In the genomic region with DNA sequence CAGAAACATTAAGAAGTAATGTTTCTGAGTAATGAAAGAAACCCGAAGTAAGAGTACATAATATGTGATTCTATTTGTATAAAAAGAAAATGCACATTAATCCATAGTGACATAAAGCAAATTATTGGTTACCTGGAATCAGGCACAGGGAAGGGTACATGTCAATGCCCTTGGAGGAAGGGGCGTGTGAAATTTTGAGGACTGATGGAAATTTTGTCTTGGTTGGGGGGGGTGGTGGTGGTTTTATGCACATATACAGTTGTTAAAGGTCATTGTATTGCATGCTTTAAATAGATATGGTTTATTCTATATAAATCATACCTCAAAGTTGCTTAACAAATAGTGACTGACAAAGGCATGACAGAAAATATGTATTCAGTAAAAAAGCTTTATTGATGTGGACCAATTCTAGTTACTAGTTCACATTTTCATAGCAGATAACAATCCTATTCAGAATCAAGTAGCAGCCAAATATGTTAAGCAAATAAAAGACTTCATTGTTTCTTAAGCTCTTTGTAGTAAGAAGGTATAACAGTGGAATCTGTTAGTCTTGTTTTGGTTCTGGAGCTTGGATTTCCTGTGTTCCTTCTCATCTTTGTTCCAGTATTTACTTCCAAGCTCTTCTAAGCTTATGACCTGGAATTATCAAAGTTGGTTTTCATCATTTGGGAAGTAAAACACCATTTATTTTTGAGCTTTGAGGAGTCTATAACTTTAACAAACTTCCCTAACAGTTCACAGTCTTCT, we compare ENCODE assay signal across 19 cellular contexts. TPM values are rescaled to one million over a fixed set of nuclear protein-coding genes. Genes with fewer than 3 reads are reported as not detected.
A peak's percentile ranks its signal among the peaks of the same experiment; 100 is the strongest.
DNase-seq lines count a peak whose midpoint lies in the region; ATAC-seq, FAIRE-seq and TF ChIP-seq lines count a peak whose summit lies in the region.
"Had no signal": no experiment of that assay in that cellular context is flagged by ENCODE, and none has a peak within 500 bp of the region (broad histone marks: within the 10 kb centered on the region; RNA-seq: fewer than 3 reads in every experiment).

No MANE protein-coding gene starts in this region.

- peaks cover 27% of the 10 kb centered on the region for H3K4me1 ChIP-seq in HepG2 (ENCODE audit: insufficient read depth, low read length)
- peaks cover 0 to 45% (median 8%) of the 10 kb centered on the region in 4 donors for H3K4me1 ChIP-seq in right lobe of liver
- peaks cover 39% of the 10 kb centered on the region for H3K4me1 ChIP-seq in RWPE2 (ENCODE audit: insufficient read depth, poor library complexity, severe bottlenecking)
- H3K4me1 ChIP-seq in smooth muscle cell (ENCODE audit: low read depth): peaks cover 3% of the 10 kb centered on the region
- peaks cover 7 to 16% of the 10 kb centered on the region in 2 donors for H3K4me1 ChIP-seq in kidney (ENCODE audit: control insufficient read depth in 1 of 2, insufficient read depth in 1 of 2, low read depth in 1 of 2, low read length in 2 of 2)

- TF ChIP-seq POLR2A in HepG2 (IDR thresholded peaks at IDR 0.05; ENCODE audit: insufficient read depth in 1 of 2, low read depth in 2 of 2, low read length in 2 of 2) (no peak), right lobe of liver (IDR thresholded peaks at IDR 0.05) (no peak)

- H3F3A ChIP-seq in smooth muscle cell (ENCODE audit: low read depth): no peaks in the 10 kb centered on the region

- no TSS peak for BruUV-seq in HepG2 (replicated peaks; lab: Mats Ljungman, UMichigan)

- H2AFZ ChIP-seq in HepG2 (ENCODE audit: low read length) (no peak overlapping the region), smooth muscle cell (ENCODE audit: low read depth) (no peak overlapping the region)

- TF ChIP-seq EP300 in HepG2 (IDR thresholded peaks at IDR 0.05; ENCODE audit: low read depth in 2 of 2, low read length in 2 of 2) (no peak), HepG2 (CRISPR knock-in tag; IDR thresholded peaks at IDR 0.05; ENCODE audit: borderline replicate concordance) (no peak)

- H3K27ac ChIP-seq in HepG2 (ENCODE audit: extremely low read length, insufficient read depth, low read length) (no peak overlapping the region), right lobe of liver (no peak overlapping the region), RWPE2 (ENCODE audit: poor library complexity, severe bottlenecking) (peak overlapping the region; percentile 2), smooth muscle cell (ENCODE audit: low read depth) (no peak overlapping the region), kidney (ENCODE audit: low read depth in 2 of 2, low read length in 2 of 2) (no peak overlapping the region)
- H3K27ac ChIP-seq: SK-N-MC had no signal

- H3K27me3 ChIP-seq in HepG2 (ENCODE audit: control insufficient read depth in 1 of 2, insufficient read depth in 2 of 2, low read length in 2 of 2) (no peaks in the 10 kb centered on the region), right lobe of liver (no peaks in the 10 kb centered on the region), RWPE2 (ENCODE audit: insufficient read depth, poor library complexity, severe bottlenecking) (no peaks in the 10 kb centered on the region), smooth muscle cell (ENCODE audit: low read depth) (no peaks in the 10 kb centered on the region)

- ATAC-seq in HepG2: no peak
- ATAC-seq in right lobe of liver: no peak
- ATAC-seq in RWPE2 (ENCODE audit: low read depth): no peak
- ATAC-seq in memory B cell (ENCODE audit: low read depth): no peak
- no peak for ATAC-seq in HG03045 (IDR thresholded peaks at IDR 0.05; ENCODE audit: unreplicated experiment)

- H3K4me2 ChIP-seq in HepG2 (ENCODE audit: low read depth, low read length) (no peak overlapping the region), smooth muscle cell (peak overlapping the region; percentile 20)

- TF ChIP-seq RAD21 in HepG2 (CRISPR knock-in tag; IDR thresholded peaks at IDR 0.05): no peak

- no peak overlapping the region for H3K4me3 Mint-ChIP-seq in memory B cell
- H3K4me3 Mint-ChIP-seq: B cell; CD4-positive, alpha-beta T cell; H9 had no signal

- POLR2A ChIA-PET in HepG2 (lab: Yijun Ruan, JAX): interaction anchor here (1.3 kb wide), 1 partner anchor 14 kb away, joined by 9 read pairs; a partner anchor contains a TSS

- H3K9me3 ChIP-seq in HepG2 (ENCODE audit: low read length) (peaks cover 4% of the 10 kb centered on the region; the same call in 1 of the 2 replicates), right lobe of liver (no peaks in the 10 kb centered on the region), RWPE2 (ENCODE audit: severe bottlenecking) (no peaks in the 10 kb centered on the region), smooth muscle cell (replicated peaks; ENCODE audit: low read depth) (no peaks in the 10 kb centered on the region), kidney (ENCODE audit: control insufficient read depth in 1 of 2, low read length in 2 of 2) (no peaks in the 10 kb centered on the region)

- no peaks in the 10 kb centered on the region for H3K9me3 Mint-ChIP-seq in memory B cell
- H3K9me3 Mint-ChIP-seq: CD4-positive, alpha-beta T cell; H9 had no signal

- H3K79me2 ChIP-seq in HepG2 (ENCODE audit: insufficient read depth, low read length): peaks cover 100% of the 10 kb centered on the region
- H3K79me2 ChIP-seq in smooth muscle cell (ENCODE audit: low read depth): peaks cover 100% of the 10 kb centered on the region

- FAIRE-seq in HepG2 (lab: Jason Lieb, UNC): no peak
- no peak for FAIRE-seq in kidney (lab: Jason Lieb, UNC)

- H3K27ac Mint-ChIP-seq in memory B cell: peak overlapping the region; percentile 49
- H3K27ac Mint-ChIP-seq: B cell; CD4-positive, alpha-beta T cell; H9 had no signal

- H4K20me1 ChIP-seq in HepG2 (ENCODE audit: insufficient read depth, low read length) (peaks cover 66% of the 10 kb centered on the region), smooth muscle cell (ENCODE audit: low read depth) (peaks cover 100% of the 10 kb centered on the region)

- WGBS in HepG2 (ENCODE audit: low lambda C conversion rate): 98% methylated on average over 2 of the region's 2 CpGs
- WGBS in right lobe of liver (ENCODE audit: insufficient coverage, low coverage, low lambda C conversion rate, missing lambda C conversion rate): 100% methylated on average over 2 of the region's 2 CpGs
- 96% methylated on average over 2 of the region's 2 CpGs for WGBS in smooth muscle cell (ENCODE audit: low lambda C conversion rate)

- intact Hi-C loops in HepG2 (cut with micrococcal nuclease; ENCODE audit: unreplicated experiment) (no loop called here), right lobe of liver (cut with DNase I) (no loop called here), kidney (cut with DNase I) (no loop called here)

- H3K4me1 Mint-ChIP-seq in memory B cell: peaks cover 51% of the 10 kb centered on the region

- CTCF ChIA-PET in HepG2 (lab: Yijun Ruan, JAX; ENCODE audit: low intra/inter-chr PET ratio, low total read pairs): no interaction called here

- H3K36me3 ChIP-seq in HepG2 (replicated peaks in 1 of 2; ENCODE audit: control insufficient read depth in 1 of 2, insufficient read depth in 2 of 2, low read length in 2 of 2) (peaks cover 0 to 6% of the 10 kb centered on the region in 2 experiments; a peak in 1 of 5 replicates), right lobe of liver (no peaks in the 10 kb centered on the region), RWPE2 (ENCODE audit: low read depth) (peaks cover 55% of the 10 kb centered on the region), smooth muscle cell (ENCODE audit: low read depth) (no peaks in the 10 kb centered on the region), kidney (ENCODE audit: control insufficient read depth in 1 of 2, insufficient read depth in 2 of 2, low read length in 2 of 2) (peaks cover 0 to 2% of the 10 kb centered on the region in 2 donors)

- H3K36me3 Mint-ChIP-seq in memory B cell: peaks cover 13% of the 10 kb centered on the region

- in situ Hi-C loops in HepG2 (cut with HindIII; ENCODE audit: extremely low pct_ligation_motif_present, low pct_unique_long_range_greater_than_20kb) (no loop called here), GM13977 (cut with MboI; ENCODE audit: low pct_unique_long_range_greater_than_20kb, low sequenced_read_pairs, unreplicated experiment) (no loop called here)

- H3K9ac ChIP-seq in HepG2 (ENCODE audit: insufficient read depth, low read depth, low read length): no peak overlapping the region
- H3K9ac ChIP-seq in smooth muscle cell (ENCODE audit: low read depth): no peak overlapping the region
- no peak overlapping the region for H3K9ac ChIP-seq in kidney (ENCODE audit: low read length in 2 of 2)

- H3K27me3 Mint-ChIP-seq in memory B cell: no peaks in the 10 kb centered on the region
- H3K27me3 Mint-ChIP-seq: B cell; CD4-positive, alpha-beta T cell had no signal

- TF ChIP-seq CTCF in HepG2 (CRISPR knock-in tag; IDR thresholded peaks at IDR 0.05) (no peak), right lobe of liver (IDR thresholded peaks at IDR 0.05) (no peak), RWPE2 (IDR thresholded peaks at IDR 0.05; ENCODE audit: poor library complexity, severe bottlenecking) (no peak), smooth muscle cell (IDR thresholded peaks at IDR 0.05; ENCODE audit: borderline replicate concordance, insufficient read depth, poor library complexity, severe bottlenecking) (no peak), GM13977 (IDR thresholded peaks at IDR 0.05; ENCODE audit: extremely low read depth, insufficient read depth, missing control alignments) (no peak), kidney (IDR thresholded peaks at IDR 0.05; ENCODE audit: borderline replicate concordance, extremely low read depth, insufficient read depth) (no peak)

- H3K4me3 ChIP-seq in HepG2 (replicated peaks in 1 of 3; ENCODE audit: insufficient read depth in 1 of 3, low read depth in 2 of 3, low read length in 3 of 3) (no peak overlapping the region), right lobe of liver (no peak overlapping the region), RWPE2 (ENCODE audit: severe bottlenecking) (no peak overlapping the region), smooth muscle cell (no peak overlapping the region), kidney (ENCODE audit: low read length in 2 of 2) (no peak overlapping the region)
- H3K4me3 ChIP-seq: SK-N-MC had no signal

- DNase-seq in HepG2 (ENCODE audit: low spot score) (no peak), right lobe of liver (no peak), RWPE2 (ENCODE audit: low spot score) (no peak), memory B cell (ENCODE audit: low spot score in 2 of 2) (no peak), smooth muscle cell (lab: John Stamatoyannopoulos, UW; ENCODE audit: unreplicated experiment) (no peak), GM13977 (ENCODE audit: low spot score) (no peak), kidney (no peak)
- DNase-seq: ACHN; Calu3; CD4-positive, alpha-beta T cell; DMS53; H9; KBM-7; NCI-H1105; NCI-H1694; NCI-H524 had no signal

RNA-seq across cellular contexts. Expression of a gene that starts 15.1 kb away (rescaled TPM):
- total RNA-seq in HepG2 (2016; rRNA removed; fragmentation: Illumina TruSeq; extraction: Trizol) (51.7 and 68.9 TPM in 2 replicates), right lobe of liver (10 to 100 TPM; 22.7 to 57.5 (median 27.2) TPM), smooth muscle cell (103 and 113 TPM in 2 replicates), kidney (85.1 TPM)
- 113 and 125 TPM in 2 replicates for total RNA-seq in HepG2 (2016; cell fraction: cytosol; rRNA removed; fragmentation: Illumina TruSeq; extraction: Trizol; ENCODE audit: low read depth)
- 49.5 and 66.2 TPM in 2 replicates for total RNA-seq in HepG2 (2016; cell fraction: insoluble cytoplasmic fraction; rRNA removed; fragmentation: Illumina TruSeq; extraction: Trizol)
- total RNA-seq in HepG2 (2016; cell fraction: membrane; rRNA removed; fragmentation: Illumina TruSeq; extraction: Trizol): 187 and 248 TPM in 2 replicates
- 43.0 and 46.1 TPM in 2 replicates for total RNA-seq in HepG2 (2016; cell fraction: nucleus; rRNA removed; fragmentation: Illumina TruSeq; extraction: Trizol)
- polyA plus RNA-seq in HepG2 (2011; rRNA removed) (11.9 and 16.5 TPM in 2 replicates), smooth muscle cell (26.3 and 29.5 TPM in 2 replicates), kidney (ENCODE audit: insufficient read depth, low read depth, low replicate concordance) (5.6 TPM)
- polyA plus RNA-seq in HepG2 (2011; cell fraction: cytosol; rRNA removed): 6.1 and 8.1 TPM in 2 replicates
- 7.4 and 10.3 TPM in 2 replicates for polyA plus RNA-seq in HepG2 (2011; cell fraction: nucleus; rRNA removed)
- 19.6 and 28.5 TPM in 2 replicates for polyA plus RNA-seq in HepG2 (2012)
- 0.31 and 0.51 TPM in 2 replicates for polyA plus RNA-seq in HepG2 (2016; cell fraction: cytosol; fragmentation: Illumina TruSeq; extraction: Trizol; ENCODE audit: low read depth)
- 17.5 and 19.8 TPM in 2 replicates for polyA plus RNA-seq in HepG2 (2016; cell fraction: insoluble cytoplasmic fraction; fragmentation: Illumina TruSeq; extraction: Trizol; ENCODE audit: low read depth)
- polyA plus RNA-seq in HepG2 (2016; cell fraction: membrane; fragmentation: Illumina TruSeq; extraction: Trizol; ENCODE audit: low read depth): 2.6 and 3.9 TPM in 2 replicates
- 11.8 and 12.9 TPM in 2 replicates for polyA plus RNA-seq in HepG2 (2016; cell fraction: nucleus; fragmentation: Illumina TruSeq; extraction: Trizol; ENCODE audit: insufficient read depth, low read depth)
- 153 and 196 TPM in 2 replicates for polyA minus RNA-seq in HepG2 (2011; rRNA and poly(A)+ RNA removed; ENCODE audit: low replicate concordance)
- polyA minus RNA-seq in HepG2 (2011; cell fraction: cytosol; rRNA and poly(A)+ RNA removed): 67.8 and 73.1 TPM in 2 replicates
- polyA minus RNA-seq in HepG2 (2011; cell fraction: nucleus; rRNA and poly(A)+ RNA removed): 101 and 111 TPM in 2 replicates
